ENCODE assay signal across 12 cellular contexts in genomic region chr6:53961679-53962370, GRCh38.
A peak's percentile ranks its signal among the peaks of the same experiment; 100 is the strongest.
DNase-seq lines count a peak whose midpoint lies in the region; ATAC-seq, FAIRE-seq and TF ChIP-seq lines count a peak whose summit lies in the region.
"Had no signal": no experiment of that assay in that cellular context is flagged by ENCODE, and none has a peak within 500 bp of the region (broad histone marks: within the 10 kb centered on the region; RNA-seq: fewer than 3 reads in every experiment).

No MANE protein-coding gene starts in this region.

- no peak overlapping the region for H2AK5ac ChIP-seq in mesendoderm (ENCODE audit: low read length)

- H3K4me1 Mint-ChIP-seq in Caco-2 (ENCODE audit: low read depth, unreplicated experiment): peaks cover 12% of the 10 kb centered on the region
- no peaks in the 10 kb centered on the region for H3K4me1 Mint-ChIP-seq in activated T-cell treated with anti-CD3 and anti-CD28 coated beads, Interleukin-2, amount 50 U/mL, for 72 hours (ENCODE audit: low read depth)

- FAIRE-seq in GM12891 (lab: Jason Lieb, UNC): no peak
- FAIRE-seq: endometrium had no signal

- H3K27me3 Mint-ChIP-seq in Caco-2 (ENCODE audit: insufficient read depth, unreplicated experiment): no peaks in the 10 kb centered on the region
- peaks cover 20% of the 10 kb centered on the region for H3K27me3 Mint-ChIP-seq in activated T-cell treated with anti-CD3 and anti-CD28 coated beads, Interleukin-2, amount 50 U/mL, for 72 hours (ENCODE audit: low read depth)

- H3K18ac ChIP-seq in mesendoderm (ENCODE audit: low read length): peak overlapping the region; percentile 68

- CTCF ChIA-PET in Caco-2 (lab: Charles Lee): no interaction called here

- H3K4me3 ChIP-seq in Caco-2 (ENCODE audit: low read depth, low read length) (no peak overlapping the region), mesendoderm (ENCODE audit: low read length) (no peak overlapping the region), tibial nerve (no peak overlapping the region)
- H3K4me3 ChIP-seq: SJCRH30 had no signal

- H3K27ac ChIP-seq in mesendoderm (ENCODE audit: low read depth, low read length) (peak overlapping the region; percentile 7), tibial nerve (no peak overlapping the region)
- H3K27ac ChIP-seq: SJCRH30 had no signal

- TF ChIP-seq POLR2A in GM12891 (IDR thresholded peaks at IDR 0.05; ENCODE audit: low read depth, low read length) (no peak), tibial nerve (IDR thresholded peaks at IDR 0.05) (no peak)

- TF ChIP-seq EP300 in tibial nerve (IDR thresholded peaks at IDR 0.05): no peak

- no peak overlapping the region for H3K23ac ChIP-seq in mesendoderm (ENCODE audit: low read length)

- BruUV-seq in Caco-2 (replicated peaks; lab: Mats Ljungman, UMichigan): no TSS peak

- H3K56ac ChIP-seq in mesendoderm (ENCODE audit: low read length): no peak overlapping the region

- H3K79me1 ChIP-seq in mesendoderm (ENCODE audit: low read length): no peaks in the 10 kb centered on the region

- no peaks in the 10 kb centered on the region for H3K36me3 Mint-ChIP-seq in Caco-2 (ENCODE audit: insufficient read depth, unreplicated experiment)
- no peaks in the 10 kb centered on the region for H3K36me3 Mint-ChIP-seq in activated T-cell treated with anti-CD3 and anti-CD28 coated beads, Interleukin-2, amount 50 U/mL, for 72 hours (ENCODE audit: insufficient read depth in 2 of 2)

- no peak overlapping the region for H3K4ac ChIP-seq in mesendoderm (ENCODE audit: low read depth, low read length)

- no peak overlapping the region for H4K5ac ChIP-seq in mesendoderm (ENCODE audit: low read length)

- no peak overlapping the region for H3K4me2 ChIP-seq in mesendoderm (ENCODE audit: low read length)

- H3K79me2 ChIP-seq in mesendoderm (ENCODE audit: control insufficient read depth, insufficient read depth, low read length): no peaks in the 10 kb centered on the region

- H3K36me3 ChIP-seq in Caco-2 (ENCODE audit: control insufficient read depth, insufficient read depth, low read length) (no peaks in the 10 kb centered on the region), mesendoderm (ENCODE audit: control insufficient read depth, insufficient read depth, low read length) (no peaks in the 10 kb centered on the region), tibial nerve (no peaks in the 10 kb centered on the region)
- H3K36me3 ChIP-seq: SJCRH30 had no signal

- no CpG with 5 or more reads among the region's 7 CpGs for WGBS in mesendoderm (ENCODE audit: extremely low coverage, insufficient coverage, low lambda C conversion rate)
- 53 to 64% methylated on average over 7 of the region's 7 CpGs for WGBS in tibial nerve, 2 donors

- peak overlapping the region; percentile 60 for H3K4me3 Mint-ChIP-seq in Caco-2 (ENCODE audit: unreplicated experiment)
- H3K4me3 Mint-ChIP-seq in activated T-cell treated with anti-CD3 and anti-CD28 coated beads, Interleukin-2, amount 50 U/mL, for 72 hours: no peak overlapping the region
- H3K4me3 Mint-ChIP-seq: activated T-cell treated with anti-CD3 and anti-CD28 coated beads, Interleukin-2, amount 50 U/mL, for 4 hours had no signal

- no peak for ATAC-seq in activated T-cell treated with anti-CD3 and anti-CD28 coated beads, Interleukin-2, amount 50 U/mL, for 72 hours (replicated peaks in 1 of 2)
- ATAC-seq: activated T-cell treated with anti-CD3 and anti-CD28 coated beads, Interleukin-2, amount 50 U/mL, for 4 hours had no signal

- H3K9me3 ChIP-seq in Caco-2 (no peaks in the 10 kb centered on the region), tibial nerve (no peaks in the 10 kb centered on the region)
- H3K9me3 ChIP-seq: SJCRH30 had no signal

- intact Hi-C loops in Caco-2 (cut with micrococcal nuclease; ENCODE audit: unreplicated experiment): no loop called here

- no peak overlapping the region for H2BK120ac ChIP-seq in mesendoderm (ENCODE audit: low read depth, low read length)

- POLR2A ChIA-PET in Caco-2 (lab: Charles Lee): interaction anchor here (2.4 kb wide), 1 partner anchor 168 kb away, joined by 10 read pairs; the partner anchor contains the start of gene LRRC1

- peak overlapping the region; percentile 91 for H3K27ac Mint-ChIP-seq in Caco-2 (ENCODE audit: unreplicated experiment)
- no peak overlapping the region for H3K27ac Mint-ChIP-seq in activated T-cell treated with anti-CD3 and anti-CD28 coated beads, Interleukin-2, amount 50 U/mL, for 72 hours

- peak overlapping the region; percentile 64 for H2BK15ac ChIP-seq in mesendoderm (replicated peaks; ENCODE audit: low read depth)

- peak; percentile 70 to 85 for DNase-seq in Caco-2
- DNase-seq in HT1080 (ENCODE audit: low read depth): peak; percentile 26
- DNase-seq in astrocyte of the hippocampus (ENCODE audit: low read depth, low spot score): peak; percentile 49
- DNase-seq in mesendoderm: peak; percentile 95
- no peak for DNase-seq in GM12891 (ENCODE audit: insufficient read length, low spot score)
- no peak for DNase-seq in activated T-cell treated with anti-CD3 and anti-CD28 coated beads, Interleukin-2, amount 50 U/mL, for 72 hours
- DNase-seq in tibial nerve (ENCODE audit: low spot score in 2 of 2): no peak
- DNase-seq in NK-92 treated with Interleukin-12 subunit alpha and Interleukin-12 subunit beta, amount 100 ng/mL, for 24 hours (lab: John Stamatoyannopoulos, UW): no peak
- DNase-seq: activated T-cell treated with anti-CD3 and anti-CD28 coated beads, Interleukin-2, amount 50 U/mL, for 4 hours; KG1 had no signal

- H3K9ac ChIP-seq in mesendoderm (ENCODE audit: low read length): no peak overlapping the region

- H2BK5ac ChIP-seq in mesendoderm (ENCODE audit: low read length): no peak overlapping the region

- H3K27me3 ChIP-seq in Caco-2 (replicated peaks; ENCODE audit: control insufficient read depth, insufficient read depth, low read length): no peaks in the 10 kb centered on the region
- no peaks in the 10 kb centered on the region for H3K27me3 ChIP-seq in mesendoderm (ENCODE audit: insufficient read depth, low read length, poor library complexity)
- no peaks in the 10 kb centered on the region for H3K27me3 ChIP-seq in tibial nerve
- H3K27me3 ChIP-seq: SJCRH30 had no signal

- H3K4me1 ChIP-seq in Caco-2 (peaks cover 41% of the 10 kb centered on the region), mesendoderm (ENCODE audit: control insufficient read depth, low read depth, low read length) (no peaks in the 10 kb centered on the region), tibial nerve (no peaks in the 10 kb centered on the region)

- TF ChIP-seq CTCF in Caco-2 (IDR thresholded peaks at IDR 0.05; ENCODE audit: insufficient read depth in 1 of 2, low read depth in 1 of 2, low read length in 1 of 2, severe bottlenecking in 1 of 2, unreplicated experiment in 1 of 2) (no peak), tibial nerve (IDR thresholded peaks at IDR 0.05) (no peak)

- no peaks in the 10 kb centered on the region for H3K9me3 Mint-ChIP-seq in Caco-2 (ENCODE audit: unreplicated experiment)
- peaks cover 0 to 3% of the 10 kb centered on the region in 2 donors for H3K9me3 Mint-ChIP-seq in activated T-cell treated with anti-CD3 and anti-CD28 coated beads, Interleukin-2, amount 50 U/mL, for 72 hours
- H3K9me3 Mint-ChIP-seq: activated T-cell treated with anti-CD3 and anti-CD28 coated beads, Interleukin-2, amount 50 U/mL, for 4 hours had no signal

- no peak overlapping the region for H4K8ac ChIP-seq in mesendoderm (ENCODE audit: low read depth, low read length)

TF ChIP-seq in GM12891, 5 proteins besides CTCF, POLR2A, EP300 and RAD21:
- TF ChIP-seq PAX5 (IDR thresholded peaks at IDR 0.05; ENCODE audit: insufficient read depth, low read length, severe bottlenecking): no peak
- no peak for TF ChIP-seq SPI1 (IDR thresholded peaks at IDR 0.05; ENCODE audit: low read depth, low read length)
- TF ChIP-seq POU2F2 (IDR thresholded peaks at IDR 0.05; ENCODE audit: low read depth, low read length): no peak
- TF ChIP-seq POLR2AphosphoS5 (IDR thresholded peaks at IDR 0.05; ENCODE audit: low read depth, low read length): no peak
- TF ChIP-seq TAF1 (IDR thresholded peaks at IDR 0.05; ENCODE audit: low read depth, low read length): no peak

Comparison
In these comparisons a context has a peak if more than half of its experiments do, and no peak if none do; other contexts are left out.
1. DNase-seq: peak in Caco-2 (2 of 2), HT1080 (single experiment), astrocyte of the hippocampus (single experiment) and mesendoderm (single experiment); none in GM12891 (single experiment), activated T-cell treated with anti-CD3 and anti-CD28 coated beads, Interleukin-2, amount 50 U/mL, for 72 hours (0 of 2), tibial nerve (0 of 2) and NK-92 treated with Interleukin-12 subunit alpha and Interleukin-12 subunit beta, amount 100 ng/mL, for 24 hours (single experiment).